34 cellular contexts compared by ENCODE assay signal in genomic region chr10:133270204-133270603, GRCh38. TPM values are rescaled to one million over a fixed set of nuclear protein-coding genes. Genes with fewer than 3 reads are reported as not detected.
"Had no signal": no experiment of that assay in that cellular context is flagged by ENCODE, and none has a peak within 500 bp of the region (broad histone marks: within the 10 kb centered on the region; RNA-seq: fewer than 3 reads in every experiment).

No MANE protein-coding gene starts in this region.

- H3K27me3 Mint-ChIP-seq: dendritic cell treated with granulocyte-macrophage colony-stimulating factor and Interleukin-4, amounts not matched to agents 40 ng/mL and 50 ng/mL, for 4 days; effector memory CD8-positive, alpha-beta T cell; naive B cell had no signal

- H3K36me3 ChIP-seq: colonic mucosa, gastrocnemius medialis had no signal

- H3K4me3 ChIP-seq: colonic mucosa, esophagus squamous epithelium, gastrocnemius medialis, left lung, lower lobe of right lung, mucosa of descending colon had no signal

- H3K4me1 ChIP-seq: colonic mucosa, gastrocnemius medialis had no signal

- H3K4me1 Mint-ChIP-seq: endodermal cell had no signal

- H3K36me3 Mint-ChIP-seq: mesothelial cell of epicardium, naive B cell had no signal

- FAIRE-seq: endometrium had no signal

- H3K9me3 ChIP-seq: colonic mucosa, esophagus squamous epithelium, gastrocnemius medialis, left lung, lower lobe of right lung, mucosa of descending colon had no signal

- H3K27me3 ChIP-seq: colonic mucosa had no signal

- H3K27ac ChIP-seq: colonic mucosa, epithelial cell of prostate, esophagus squamous epithelium, gastrocnemius medialis, left lung, lower lobe of right lung had no signal

- H3K27ac Mint-ChIP-seq: dendritic cell treated with granulocyte-macrophage colony-stimulating factor and Interleukin-4, amounts not matched to agents 40 ng/mL and 50 ng/mL, for 4 days; endodermal cell; mesothelial cell of epicardium had no signal

- ATAC-seq: effector memory CD8-positive, alpha-beta T cell; esophagus mucosa; gastrocnemius medialis; left cardiac atrium; left lung; left ventricle myocardium superior; mucosa of descending colon had no signal

- DNase-seq: colonic mucosa; cortex of kidney; effector CD8-positive, alpha-beta T cell; effector memory CD8-positive, alpha-beta T cell; endodermal cell; erythroblast; esophagus squamous epithelium; foreskin fibroblast; foreskin melanocyte; gastrocnemius medialis; glutamatergic neuron; head of caudate nucleus; hippocampal formation; immature natural killer cell; islet precursor cell; left cardiac atrium; left lung; left ventricle myocardium superior; lower lobe of right lung; mesenchymal stem cell; mucosa of descending colon; naive B cell had no signal

- H3K4me3 Mint-ChIP-seq: dendritic cell treated with granulocyte-macrophage colony-stimulating factor and Interleukin-4, amounts not matched to agents 40 ng/mL and 50 ng/mL, for 4 days; effector memory CD8-positive, alpha-beta T cell; endodermal cell; immature natural killer cell; mesothelial cell of epicardium; naive B cell had no signal

RNA-seq across cellular contexts. Expression of gene VENTX, which starts 32.5 kb away (rescaled TPM):
- total RNA-seq: dermis microvascular lymphatic vessel endothelial cell, glomerular endothelial cell, kidney epithelial cell, lung microvascular endothelial cell had no signal

RNA-seq across cellular contexts. Expression of gene UTF1, which starts 40.2 kb away (rescaled TPM):
- total RNA-seq: colonic mucosa, dermis microvascular lymphatic vessel endothelial cell, esophagus mucosa, esophagus squamous epithelium, gastrocnemius medialis, glomerular endothelial cell, kidney epithelial cell, left cardiac atrium, left lung, left ventricle myocardium superior, lower leg skin, lower lobe of right lung, lung microvascular endothelial cell, mesenteric fat pad, mesothelial cell of epicardium, mucosa of descending colon, myocyte had no signal
- polyA plus RNA-seq: immature natural killer cell had no signal
